8 cellular contexts compared by ENCODE assay signal in genomic region chr9:129489838-129490582, GRCh38.
DNase-seq lines count a peak whose midpoint lies in the region; FAIRE-seq lines count a peak whose summit lies in the region.

No MANE protein-coding gene starts in this region.

- no peaks in the 10 kb centered on the region for H3K27me3 ChIP-seq in layer of hippocampus (ENCODE audit: control insufficient read depth, insufficient read depth, low read length)

- H3K27ac ChIP-seq in angular gyrus (ENCODE audit: low read depth, low read length) (peak overlapping the region; percentile 98), layer of hippocampus (ENCODE audit: low read depth, low read length) (peak overlapping the region; percentile 98)

- no peak for FAIRE-seq in GM19239 (lab: Jason Lieb, UNC)

- DNase-seq in NCI-H2171 treated with DMSO at 0.1 percent for 48 hours (lab: John Stamatoyannopoulos, UW): peak; percentile 21
- no peak for DNase-seq in NCI-H2171 (lab: John Stamatoyannopoulos, UW)
- peak; percentile 34 to 79 for DNase-seq in stimulated activated CD4-positive, alpha-beta T cell treated with anti-CD3 and anti-CD28 coated beads, Interleukin-4, amount 100 ng/mL, for 4 hours
- DNase-seq in mucosa of gallbladder (ENCODE audit: low spot score): no peak
- DNase-seq in A172 (ENCODE audit: low spot score): no peak
- no peak for DNase-seq in GM19239 (ENCODE audit: insufficient read length, low spot score)

Comparison
In these comparisons a context has a peak if more than half of its experiments do, and no peak if none do; other contexts are left out.
1. DNase-seq: peak in NCI-H2171 treated with DMSO at 0.1 percent for 48 hours (single experiment) and stimulated activated CD4-positive, alpha-beta T cell treated with anti-CD3 and anti-CD28 coated beads, Interleukin-4, amount 100 ng/mL, for 4 hours (2 of 2); none in NCI-H2171 (single experiment), mucosa of gallbladder (single experiment), A172 (single experiment) and GM19239 (single experiment).